1 cellular context compared by ENCODE assay signal in genomic region chr6:56690519-56691200, GRCh38.
TF ChIP-seq lines count a peak whose summit lies in the region.

No MANE protein-coding gene starts in this region.

TF ChIP-seq in IMR-90, 13 proteins besides CTCF, POLR2A, EP300 and RAD21 (continued from another document):
- no peak for TF ChIP-seq ELK1 (IDR thresholded peaks at IDR 0.05; ENCODE audit: borderline replicate concordance, low read depth, low read length)
- no peak for TF ChIP-seq CHD1 (IDR thresholded peaks at IDR 0.05; ENCODE audit: low read depth, low read length)
- no peak for TF ChIP-seq MXI1 (IDR thresholded peaks at IDR 0.05; ENCODE audit: borderline replicate concordance, low read depth, low read length)
- no peak for TF ChIP-seq MAZ (IDR thresholded peaks at IDR 0.05; ENCODE audit: borderline replicate concordance, low read depth, low read length)
- TF ChIP-seq SMC3 (IDR thresholded peaks at IDR 0.05; ENCODE audit: low read depth, low read length): no peak
- no peak for TF ChIP-seq USF2 (IDR thresholded peaks at IDR 0.05; ENCODE audit: low read depth, low read length)
- TF ChIP-seq RCOR1 (IDR thresholded peaks at IDR 0.05; ENCODE audit: insufficient replicate concordance, low read length): no peak
- TF ChIP-seq BHLHE40 (IDR thresholded peaks at IDR 0.05; ENCODE audit: low read depth, low read length): no peak
- no peak for TF ChIP-seq RFX5 (IDR thresholded peaks at IDR 0.05; ENCODE audit: low read depth, low read length)
